In genomic region chr18:35721431-35722081, GRCh38 we compare ENCODE assay signal across 21 cellular contexts.
"Had no signal": no experiment of that assay in that cellular context is flagged by ENCODE, and none has a peak within 500 bp of the region (broad histone marks: within the 10 kb centered on the region; RNA-seq: fewer than 3 reads in every experiment).

No MANE protein-coding gene starts in this region.

- DNase-seq: dermis blood vessel endothelial cell; effector memory CD4-positive, alpha-beta T cell; esophagus squamous epithelium; hypothalamus; kidney; nucleus accumbens; sigmoid colon; stimulated activated CD4-positive, alpha-beta T cell treated with anti-CD3 and anti-CD28 coated beads, Interleukin-2, amount 100 ng/mL, for 24 hours; stimulated activated CD4-positive, alpha-beta T cell treated with anti-CD3 and anti-CD28 coated beads, Interleukin-4, amount 100 ng/mL, for 24 hours; stimulated activated naive B cell treated with anti-CD40 and anti-IgM and Interleukin-4, amounts not matched to agents 10 μg/mL and 1 μg/mL and 100 μg/mL, for 72 hours had no signal

- H3K4me3 ChIP-seq: coronary artery, esophagus squamous epithelium, lung, prostate gland, sigmoid colon, thoracic aorta, tibial nerve, vagina had no signal

- H3K27ac ChIP-seq: coronary artery, esophagus squamous epithelium, prostate gland, sigmoid colon, thoracic aorta, tibial nerve, vagina had no signal

- H3K4me3 Mint-ChIP-seq: memory B cell; nephron; stimulated activated naive B cell treated with anti-CD40 and anti-IgM and Interleukin-4, amounts not matched to agents 10 μg/mL and 1 μg/mL and 100 μg/mL, for 72 hours; stimulated activated naive CD8-positive, alpha-beta T cell treated with anti-CD3 and anti-CD28 coated beads, Interleukin-15, Interleukin-2, amounts not matched to agents 100 ng/mL and 50 ng/mL, for 24 hours had no signal

- H3K9me3 ChIP-seq: esophagus squamous epithelium, prostate gland, thoracic aorta had no signal

- H3K27ac Mint-ChIP-seq: memory B cell; nephron; stimulated activated naive B cell treated with anti-CD40 and anti-IgM and Interleukin-4, amounts not matched to agents 10 μg/mL and 1 μg/mL and 100 μg/mL, for 72 hours; stimulated activated naive CD8-positive, alpha-beta T cell treated with anti-CD3 and anti-CD28 coated beads, Interleukin-15, Interleukin-2, amounts not matched to agents 100 ng/mL and 50 ng/mL, for 24 hours had no signal

- H3K27me3 ChIP-seq: sigmoid colon, tibial nerve, vagina had no signal

- H3K4me1 ChIP-seq: esophagus squamous epithelium, prostate gland, sigmoid colon, tibial nerve, vagina had no signal

- ATAC-seq: left lobe of liver; right cardiac atrium; stimulated activated naive B cell treated with anti-CD40 and anti-IgM and Interleukin-4, amounts not matched to agents 10 μg/mL and 1 μg/mL and 100 μg/mL, for 72 hours had no signal

- H3K36me3 ChIP-seq: esophagus squamous epithelium, prostate gland, sigmoid colon, thoracic aorta, tibial nerve, vagina had no signal

- H3K4me1 Mint-ChIP-seq: memory B cell; nephron; stimulated activated naive B cell treated with anti-CD40 and anti-IgM and Interleukin-4, amounts not matched to agents 10 μg/mL and 1 μg/mL and 100 μg/mL, for 72 hours had no signal
